10 cellular contexts compared by ENCODE assay signal in the genomic region with DNA sequence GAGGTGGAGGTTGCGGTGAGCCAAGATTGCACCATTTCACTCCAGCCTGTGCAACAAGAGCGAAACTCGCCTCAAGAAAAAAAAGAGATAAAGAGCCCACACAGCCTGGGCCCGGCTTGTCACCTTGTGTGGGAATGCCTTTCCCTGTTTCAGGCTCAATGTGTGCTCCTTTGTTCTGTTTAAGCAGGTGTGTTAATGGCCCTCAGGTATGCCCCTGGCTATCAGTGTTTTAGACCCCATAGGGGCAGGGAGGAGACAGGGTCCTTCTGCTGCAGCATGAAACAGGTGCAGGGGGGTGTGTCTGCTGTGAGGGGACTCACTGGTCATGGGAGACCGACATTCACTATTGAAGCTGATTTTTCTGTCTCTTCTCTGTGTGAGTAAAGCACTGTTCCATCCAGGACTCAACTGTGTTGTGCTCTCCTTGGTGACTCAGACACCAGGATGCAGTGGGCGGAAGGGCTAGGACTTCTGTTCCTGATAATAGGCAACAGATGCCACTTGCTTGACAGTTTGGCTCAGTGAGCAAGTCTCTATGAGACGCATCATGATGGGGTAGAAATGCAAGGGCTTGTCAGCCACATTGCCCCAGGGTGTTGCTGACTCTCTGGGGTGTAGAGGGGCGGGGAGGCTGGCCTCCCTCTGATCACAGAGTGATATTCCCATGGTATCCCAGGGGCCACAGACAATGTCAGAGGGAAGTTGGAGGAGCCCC. TPM values are rescaled to one million over a fixed set of nuclear protein-coding genes. Genes with fewer than 3 reads are reported as not detected.
DNase-seq lines count a peak whose midpoint lies in the region.
"Had no signal": no experiment of that assay in that cellular context is flagged by ENCODE, and none has a peak within 500 bp of the region (broad histone marks: within the 10 kb centered on the region; RNA-seq: fewer than 3 reads in every experiment).

No MANE protein-coding gene starts in this region.

- DNase-seq in EL = peak; percentile 88
- peak; percentile 66 for DNase-seq in NCI-H1694 treated with DMSO at 0.1 percent for 48 hours (lab: John Stamatoyannopoulos, UW)
- peak; percentile 34 for DNase-seq in cerebellar cortex (ENCODE audit: low spot score)
- DNase-seq in non-pigmented ciliary epithelial cell (ENCODE audit: low read depth) = peak; percentile 54
- no peak for DNase-seq in SK-N-DZ (ENCODE audit: low spot score)
- DNase-seq in activated naive CD4-positive, alpha-beta T cell treated with anti-CD3 and anti-CD28 coated beads, Interleukin-2, amount 50 U/mL, for 16 hours = no peak
- DNase-seq in NCI-H128 (lab: John Stamatoyannopoulos, UW; ENCODE audit: unreplicated experiment) = no peak
- DNase-seq in C1 segment of cervical spinal cord (lab: John Stamatoyannopoulos, UW) = no peak
- DNase-seq: effector CD8-positive, alpha-beta T cell; T-cell had no signal

RNA-seq across cellular contexts. Expression of a gene that starts 15.6 kb away (rescaled TPM):
- 61.4 and 63.7 TPM in 2 replicates for polyA plus RNA-seq in SK-N-DZ (2014; cell fraction: cytosol; rRNA removed)
- polyA plus RNA-seq in SK-N-DZ (2014; cell fraction: nucleus; rRNA removed) = 31.5 and 31.8 TPM in 2 replicates

RNA-seq across cellular contexts. Expression of a gene that starts 46.4 kb away (rescaled TPM):
- polyA plus RNA-seq in SK-N-DZ (2014; cell fraction: cytosol; rRNA removed) = not detected in 2 replicates
- not detected in 2 replicates for polyA plus RNA-seq in SK-N-DZ (2014; cell fraction: nucleus; rRNA removed)

RNA-seq across cellular contexts. Expression of a gene that starts 49.5 kb away (rescaled TPM):
- polyA plus RNA-seq in SK-N-DZ (2014; cell fraction: cytosol; rRNA removed) = 22.9 and 27.3 TPM in 2 replicates
- 14.6 and 22.2 TPM in 2 replicates for polyA plus RNA-seq in SK-N-DZ (2014; cell fraction: nucleus; rRNA removed)

RNA-seq across cellular contexts. Expression of a gene that starts 53.1 kb away (rescaled TPM):
- 15.3 and 15.8 TPM in 2 replicates for polyA plus RNA-seq in SK-N-DZ (2014; cell fraction: cytosol; rRNA removed)
- 16.8 and 26.4 TPM in 2 replicates for polyA plus RNA-seq in SK-N-DZ (2014; cell fraction: nucleus; rRNA removed)

Comparison
In these comparisons a context has a peak if more than half of its experiments do, and no peak if none do; other contexts are left out.
1. DNase-seq: peak in EL (single experiment), NCI-H1694 treated with DMSO at 0.1 percent for 48 hours (single experiment), cerebellar cortex (single experiment) and non-pigmented ciliary epithelial cell (single experiment); none in SK-N-DZ (single experiment), activated naive CD4-positive, alpha-beta T cell treated with anti-CD3 and anti-CD28 coated beads, Interleukin-2, amount 50 U/mL, for 16 hours (single experiment), NCI-H128 (single experiment) and C1 segment of cervical spinal cord (0 of 14).